Comparison of ENCODE assay signal across 7 cellular contexts in the genomic region with DNA sequence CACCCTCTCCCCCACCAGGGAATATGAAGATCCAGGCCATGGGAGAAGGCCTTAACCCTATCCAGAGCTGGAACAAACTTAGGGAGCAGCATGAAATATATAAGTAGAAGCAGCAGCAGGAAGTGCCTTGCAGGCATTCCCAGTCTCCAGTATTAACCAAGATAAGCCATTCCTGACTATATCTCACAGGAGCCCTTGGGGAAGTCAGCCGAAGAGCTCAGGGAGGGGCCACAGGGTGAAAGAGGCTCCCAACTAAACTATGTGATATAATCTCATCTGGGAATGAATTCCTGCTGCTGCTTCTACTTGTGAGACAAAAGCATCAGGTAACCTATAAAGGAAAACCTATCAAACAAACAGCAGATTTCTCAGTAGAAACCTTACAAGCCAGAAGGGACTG. TPM values are rescaled to one million over a fixed set of nuclear protein-coding genes. Genes with fewer than 3 reads are reported as not detected.
"Had no signal": no experiment of that assay in that cellular context is flagged by ENCODE, and none has a peak within 500 bp of the region (broad histone marks: within the 10 kb centered on the region; RNA-seq: fewer than 3 reads in every experiment).

No MANE protein-coding gene starts in this region.

- FAIRE-seq: HepG2, HTR-8/SVneo, K562 had no signal

- H3K4me3 ChIP-seq: K562 had no signal

- H3K27ac ChIP-seq: HL-60 had no signal

- DNase-seq: IMR-90 had no signal

RNA-seq across cellular contexts. Expression of a gene that starts 36.1 kb away (rescaled TPM):
- total RNA-seq: HT-29 had no signal
- polyA plus RNA-seq: IgD-negative memory B cell had no signal
